ENCODE assay signal across 34 cellular contexts in genomic region chr18:7152485-7152884, GRCh38. TPM values are rescaled to one million over a fixed set of nuclear protein-coding genes. Genes with fewer than 3 reads are reported as not detected.
"Had no signal": no experiment of that assay in that cellular context is flagged by ENCODE, and none has a peak within 500 bp of the region (broad histone marks: within the 10 kb centered on the region; RNA-seq: fewer than 3 reads in every experiment).

No MANE protein-coding gene starts in this region.

- H3K4me1 Mint-ChIP-seq: activated naive CD8-positive, alpha-beta T cell treated with anti-CD3 and anti-CD28 coated beads for 36 hours; naive B cell; stimulated activated naive B cell treated with anti-CD40 and anti-IgM and Interleukin-4, amounts not matched to agents 10 μg/mL and 1 μg/mL and 100 μg/mL, for 72 hours; T-helper 17 cell had no signal

- DNase-seq: activated CD4-positive, alpha-beta memory T cell treated with anti-CD3 and anti-CD28 coated beads for 36 hours; activated CD4-positive, alpha-beta T cell treated with anti-CD3 and anti-CD28 coated beads for 48 hours; activated CD8-positive, alpha-beta memory T cell treated with anti-CD3 and anti-CD28 coated beads, Interleukin-2, amount 50 U/mL, for 4 hours; activated effector memory CD4-positive, alpha-beta T cell treated with anti-CD3 and anti-CD28 coated beads, Interleukin-2, amount 50 U/mL, for 16 hours; activated naive CD4-positive, alpha-beta T cell treated with anti-CD3 and anti-CD28 coated beads for 36 hours; activated naive CD8-positive, alpha-beta T cell treated with anti-CD3 and anti-CD28 coated beads for 36 hours; activated T-cell treated with anti-CD3 and anti-CD28 coated beads, Interleukin-2, amount 50 U/mL, for 1 hour; aorta; effector memory CD8-positive, alpha-beta T cell; foreskin keratinocyte; heart left ventricle; kidney glomerular epithelial cell; lower lobe of right lung; mucosa of descending colon; naive B cell; nephron progenitor cell; ovary; stimulated activated CD4-positive, alpha-beta T cell treated with anti-CD3 and anti-CD28 coated beads, Interleukin-2, amount 100 ng/mL, for 24 hours; stimulated activated naive B cell treated with anti-CD40 and anti-IgM and Interleukin-4, amounts not matched to agents 10 μg/mL and 1 μg/mL and 100 μg/mL, for 72 hours; stomach; T-helper 17 cell; T1000; WERI-Rb-1 had no signal

- H3K36me3 Mint-ChIP-seq: activated CD4-positive, alpha-beta memory T cell treated with anti-CD3 and anti-CD28 coated beads for 36 hours; activated naive CD8-positive, alpha-beta T cell treated with anti-CD3 and anti-CD28 coated beads for 36 hours; brain; naive B cell; stimulated activated naive B cell treated with anti-CD40 and anti-IgM and Interleukin-4, amounts not matched to agents 10 μg/mL and 1 μg/mL and 100 μg/mL, for 72 hours had no signal

- H3K27ac ChIP-seq: adrenal gland, coronary artery, foreskin keratinocyte, heart left ventricle, lower lobe of right lung, neutrophil, ovary, stomach, tibial nerve, WERI-Rb-1 had no signal

- H3K27me3 ChIP-seq: adrenal gland, cardiac muscle cell, foreskin keratinocyte, heart left ventricle, neutrophil, ovary, stomach, tibial nerve had no signal

- H3K27ac Mint-ChIP-seq: activated CD4-positive, alpha-beta memory T cell treated with anti-CD3 and anti-CD28 coated beads for 36 hours; activated naive CD4-positive, alpha-beta T cell treated with anti-CD3 and anti-CD28 coated beads for 36 hours; activated naive CD8-positive, alpha-beta T cell treated with anti-CD3 and anti-CD28 coated beads for 36 hours; activated T-helper 1 cell treated with anti-CD3 and anti-CD28 coated beads, Interleukin-12 subunit alpha, Interleukin-12 subunit beta, Interleukin-2, Interleukin-4 antibody, amounts not matched to agents 30 ng/mL and 10 ng/mL and 1 ng/mL, durations not matched to agents 14 hours and 24 hours and 36 hours; brain; effector memory CD8-positive, alpha-beta T cell; naive B cell; nephron progenitor cell; progenitor cell of endocrine pancreas; stimulated activated naive B cell treated with anti-CD40 and anti-IgM and Interleukin-4, amounts not matched to agents 10 μg/mL and 1 μg/mL and 100 μg/mL, for 72 hours; T-helper 17 cell had no signal

- H3K36me3 ChIP-seq: adrenal gland, cardiac muscle cell, heart left ventricle, lower lobe of right lung, neutrophil, ovary, stomach, tibial nerve, WERI-Rb-1 had no signal

- H3K4me1 ChIP-seq: adrenal gland, foreskin keratinocyte, heart left ventricle, lower lobe of right lung, tibial nerve had no signal

- H3K4me3 Mint-ChIP-seq: activated CD4-positive, alpha-beta memory T cell treated with anti-CD3 and anti-CD28 coated beads for 36 hours; activated naive CD4-positive, alpha-beta T cell treated with anti-CD3 and anti-CD28 coated beads for 36 hours; activated naive CD8-positive, alpha-beta T cell treated with anti-CD3 and anti-CD28 coated beads for 36 hours; activated T-helper 1 cell treated with anti-CD3 and anti-CD28 coated beads, Interleukin-12 subunit alpha, Interleukin-12 subunit beta, Interleukin-2, Interleukin-4 antibody, amounts not matched to agents 30 ng/mL and 10 ng/mL and 1 ng/mL, durations not matched to agents 14 hours and 24 hours and 36 hours; brain; effector memory CD8-positive, alpha-beta T cell; naive B cell; nephron progenitor cell; stimulated activated naive B cell treated with anti-CD40 and anti-IgM and Interleukin-4, amounts not matched to agents 10 μg/mL and 1 μg/mL and 100 μg/mL, for 72 hours; T-helper 17 cell had no signal

- H3K4me3 ChIP-seq: adrenal gland, cardiac muscle cell, coronary artery, heart left ventricle, lower lobe of right lung, mucosa of descending colon, ovary, smooth muscle cell, stomach, tibial nerve had no signal

- H3K9me3 Mint-ChIP-seq: activated naive CD4-positive, alpha-beta T cell treated with anti-CD3 and anti-CD28 coated beads for 36 hours; nephron progenitor cell; stimulated activated naive B cell treated with anti-CD40 and anti-IgM and Interleukin-4, amounts not matched to agents 10 μg/mL and 1 μg/mL and 100 μg/mL, for 72 hours had no signal

- H3K9me3 ChIP-seq: adrenal gland, heart left ventricle, lower lobe of right lung, mucosa of descending colon, neutrophil, ovary, stomach, tibial nerve had no signal

- H3K27me3 Mint-ChIP-seq: activated CD4-positive, alpha-beta memory T cell treated with anti-CD3 and anti-CD28 coated beads for 36 hours; activated naive CD8-positive, alpha-beta T cell treated with anti-CD3 and anti-CD28 coated beads for 36 hours; brain; effector memory CD8-positive, alpha-beta T cell; naive B cell; stimulated activated naive B cell treated with anti-CD40 and anti-IgM and Interleukin-4, amounts not matched to agents 10 μg/mL and 1 μg/mL and 100 μg/mL, for 72 hours; T-helper 17 cell had no signal

RNA-seq across cellular contexts. Expression of gene LAMA1, which starts 34.9 kb away (rescaled TPM):
- total RNA-seq: activated CD4-positive, alpha-beta memory T cell treated with anti-CD3 and anti-CD28 coated beads for 36 hours; activated CD8-positive, alpha-beta memory T cell treated with anti-CD3 and anti-CD28 coated beads for 36 hours; activated naive CD4-positive, alpha-beta T cell treated with anti-CD3 and anti-CD28 coated beads for 36 hours; activated naive CD8-positive, alpha-beta T cell treated with anti-CD3 and anti-CD28 coated beads for 36 hours; activated T-helper 1 cell treated with anti-CD3 and anti-CD28 coated beads, Interleukin-12 subunit alpha, Interleukin-12 subunit beta, Interleukin-2, Interleukin-4 antibody, amounts not matched to agents 30 ng/mL and 10 ng/mL and 1 ng/mL, durations not matched to agents 14 hours and 24 hours and 36 hours; endothelial cell of umbilical vein; T-helper 17 cell had no signal
